ENCODE assay signal across 8 cellular contexts in the genomic region with DNA sequence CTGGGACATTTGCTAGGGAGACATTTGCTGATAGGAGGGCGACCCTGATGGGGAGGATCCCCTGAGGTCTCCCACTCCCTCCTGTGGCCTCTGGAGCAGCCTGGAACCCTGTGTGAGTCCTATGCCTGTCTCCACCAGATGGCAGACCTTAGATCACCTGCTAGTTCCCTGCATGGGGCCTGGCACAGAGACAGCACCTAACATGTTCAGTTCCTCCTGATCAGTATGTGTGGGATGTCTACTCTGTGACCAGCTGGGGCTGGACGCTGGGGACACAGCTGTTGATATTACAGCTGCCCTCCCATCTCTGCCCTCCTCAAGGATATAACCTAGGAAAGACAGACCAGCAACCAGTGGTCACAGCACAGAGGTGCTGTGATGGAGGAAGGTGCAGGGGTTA. TPM values are rescaled to one million over a fixed set of nuclear protein-coding genes. Genes with fewer than 3 reads are reported as not detected.
DNase-seq lines count a peak whose midpoint lies in the region; ATAC-seq, FAIRE-seq and TF ChIP-seq lines count a peak whose summit lies in the region.

No MANE protein-coding gene starts in this region.

- TF ChIP-seq POLR2A in A549 (IDR thresholded peaks at IDR 0.05; ENCODE audit: low read length), result no peak
- TF ChIP-seq POLR2A in right lobe of liver (IDR thresholded peaks at IDR 0.05), result no peak

- TF ChIP-seq RAD21 in A549 (conservative IDR thresholded peaks at IDR 0.05 in 1 of 2, IDR thresholded peaks at IDR 0.05 in 1 of 2), result no peak; a peak in 1 of 5 replicates

- no peaks in the 10 kb centered on the region for H3K27me3 ChIP-seq in right lobe of liver

- ATAC-seq in A549 (peak; percentile 59 to 79; a peak in 5 of 6 replicates), right lobe of liver (peak; percentile 42 to 61 (median 52)), HG03521 (IDR thresholded peaks at IDR 0.05; ENCODE audit: unreplicated experiment) (no peak), HG02970 (IDR thresholded peaks at IDR 0.05; ENCODE audit: low FRiP score, unreplicated experiment) (no peak)

- peak overlapping the region; percentile 7 for H3K4me3 Mint-ChIP-seq in activated T-cell treated with anti-CD3 and anti-CD28 coated beads, Interleukin-2, amount 50 U/mL, for 24 hours

- peaks cover 24% of the 10 kb centered on the region for H3K36me3 Mint-ChIP-seq in activated T-cell treated with anti-CD3 and anti-CD28 coated beads, Interleukin-2, amount 50 U/mL, for 24 hours (ENCODE audit: low read depth)

- H3K4me1 Mint-ChIP-seq in activated T-cell treated with anti-CD3 and anti-CD28 coated beads, Interleukin-2, amount 50 U/mL, for 24 hours (ENCODE audit: low read depth), result peaks cover 65% of the 10 kb centered on the region

- H3K4me1 ChIP-seq in A549, result peaks cover 28% of the 10 kb centered on the region
- peaks cover 0 to 8% (median 2%) of the 10 kb centered on the region in 4 donors for H3K4me1 ChIP-seq in right lobe of liver

- H3K36me3 ChIP-seq in right lobe of liver, result no peaks in the 10 kb centered on the region

- POLR2A ChIA-PET in A549 (lab: Yijun Ruan, JAX), result no interaction called here

- WGBS in A549 (ENCODE audit: missing lambda C conversion rate), result 76% methylated on average over 2 of the region's 2 CpGs
- 29% methylated on average over 1 of the region's 2 CpGs for WGBS in right lobe of liver (ENCODE audit: insufficient coverage, low coverage, low lambda C conversion rate, missing lambda C conversion rate)

- DNase-seq in A549 (ENCODE audit: low read depth in 1 of 2, low spot score in 1 of 2) (peak in 1 of 2 experiments; percentile 39), MV-4-11 (lab: John Stamatoyannopoulos, UW) (peak; percentile 46), right lobe of liver (peak in 1 of 3 donors; percentile 57), DMS153 (lab: John Stamatoyannopoulos, UW) (no peak)
- DNase-seq in activated T-cell treated with anti-CD3 and anti-CD28 coated beads, Interleukin-2, amount 50 U/mL, for 24 hours, result peak; percentile 64

- TF ChIP-seq EP300 in A549 (IDR thresholded peaks at IDR 0.05), result no peak

- CTCF ChIA-PET in A549 (lab: Yijun Ruan, JAX), result interaction anchor here (0.7 to 1.0 kb wide), 3 partner anchors 8 to 37 kb away, joined by 3 read pairs; no protein-coding TSS in a partner anchor

- H3K9me3 Mint-ChIP-seq in activated T-cell treated with anti-CD3 and anti-CD28 coated beads, Interleukin-2, amount 50 U/mL, for 24 hours, result peaks cover 3% of the 10 kb centered on the region

- H3K4me3 ChIP-seq in A549 (no peak overlapping the region), right lobe of liver (no peak overlapping the region)

- H3K27ac ChIP-seq in A549, result peak overlapping the region; percentile 50 to 67; a peak in 4 of 6 replicates
- H3K27ac ChIP-seq in right lobe of liver, result no peak overlapping the region

- peak overlapping the region; percentile 98 for H3K27ac Mint-ChIP-seq in activated T-cell treated with anti-CD3 and anti-CD28 coated beads, Interleukin-2, amount 50 U/mL, for 24 hours

- no peaks in the 10 kb centered on the region for H3K27me3 Mint-ChIP-seq in activated T-cell treated with anti-CD3 and anti-CD28 coated beads, Interleukin-2, amount 50 U/mL, for 24 hours

- intact Hi-C loops in right lobe of liver (cut with DNase I), result no loop called here

- no peak for FAIRE-seq in A549 (lab: Jason Lieb, UNC)

- H3K4me2 ChIP-seq in A549, result no peak overlapping the region

- TF ChIP-seq CTCF in A549 (IDR thresholded peaks at IDR 0.05) (no peak; the same call in 1 of the 3 replicates), GM12872 (IDR thresholded peaks at IDR 0.05; ENCODE audit: insufficient read depth, low read depth, low read length) (peak; percentile 62), right lobe of liver (IDR thresholded peaks at IDR 0.05) (peak in 3 of 4 donors; percentile 29 to 41 (median 29))

- H3K9me3 ChIP-seq in A549 (no peaks in the 10 kb centered on the region), right lobe of liver (no peaks in the 10 kb centered on the region)

TF ChIP-seq in A549, 52 proteins besides CTCF, POLR2A, EP300 and RAD21:
- TF ChIP-seq SMC3 (IDR thresholded peaks at IDR 0.05) (peak; percentile 29; the same call in 2 of the 3 replicates), FOXS1 (CRISPR knock-in tag; IDR thresholded peaks at IDR 0.05) (no peak)

RNA-seq across cellular contexts. Expression of a gene that starts 1.1 kb away (rescaled TPM):
- polyA plus RNA-seq in A549 (2011; rRNA removed) (10.5 and 15.8 TPM in 2 replicates), A549 (2017; fragmentation: RNase III; extraction: RNeasy Plus Mini Kit Qiagen cat#74134 plus additional on column Dnase treatment) (14.9 to 19.5 TPM (median 18.7 TPM) in 3 replicates)
- 16.6 and 25.2 TPM in 2 replicates for polyA plus RNA-seq in A549 (2012; cell fraction: cytosol; rRNA removed)
- 54.2 and 75.4 TPM in 2 replicates for polyA plus RNA-seq in A549 (2012; cell fraction: nucleus; rRNA removed)
- 40.8 and 47.1 TPM in 2 replicates for polyA minus RNA-seq in A549 (2011; rRNA and poly(A)+ RNA removed)
- 10 to 100 TPM in 1 of 6 experiments, 1 to 10 TPM in 5; 2.5 to 10.2 (median 6.5) TPM for total RNA-seq in right lobe of liver

Comparison
In these comparisons a context has a peak if more than half of its experiments do, and no peak if none do; other contexts are left out.
1. ATAC-seq: peak in A549 (2 of 2) and right lobe of liver (4 of 4); none in HG03521 (single experiment) and HG02970 (single experiment).
2. H3K27ac ChIP-seq: peak in A549 (2 of 2); none in right lobe of liver (0 of 3).